Comparison of ENCODE assay signal across 12 cellular contexts in genomic region chr11:75014129-75014528, GRCh38. TPM values are rescaled to one million over a fixed set of nuclear protein-coding genes. Genes with fewer than 3 reads are reported as not detected.
DNase-seq lines count a peak whose midpoint lies in the region; ATAC-seq and TF ChIP-seq lines count a peak whose summit lies in the region.
"Had no signal": no experiment of that assay in that cellular context is flagged by ENCODE, and none has a peak within 500 bp of the region (broad histone marks: within the 10 kb centered on the region; RNA-seq: fewer than 3 reads in every experiment).

No MANE protein-coding gene starts in this region.

- H3K9me3 Mint-ChIP-seq in activated CD8-positive, alpha-beta T cell treated with anti-CD3 and anti-CD28 coated beads, Interleukin-2, amount 10 ng/mL, durations not matched to agents 7 days and 5 days (ENCODE audit: insufficient read depth): peaks cover 5% of the 10 kb centered on the region
- H3K9me3 Mint-ChIP-seq in activated naive CD8-positive, alpha-beta T cell treated with anti-CD3 and anti-CD28 coated beads for 36 hours: peaks cover 3% of the 10 kb centered on the region

- H3K4me3 Mint-ChIP-seq in activated CD8-positive, alpha-beta T cell treated with anti-CD3 and anti-CD28 coated beads, Interleukin-2, amount 10 ng/mL, durations not matched to agents 7 days and 5 days: no peak overlapping the region
- H3K4me3 Mint-ChIP-seq in activated naive CD8-positive, alpha-beta T cell treated with anti-CD3 and anti-CD28 coated beads for 36 hours: no peak overlapping the region
- H3K4me3 Mint-ChIP-seq: CD4-positive, CD25-positive, alpha-beta regulatory T cell had no signal

- H3K4me3 ChIP-seq in AG10803 (ENCODE audit: low read length) (no peak overlapping the region), epithelial cell of proximal tubule (ENCODE audit: low read depth, low read length) (no peak overlapping the region)

- CTCF ChIA-PET in activated CD8-positive, alpha-beta T cell treated with anti-CD3 and anti-CD28 coated beads, Interleukin-2, amount 10 ng/mL, durations not matched to agents 7 days and 5 days (lab: Charles Lee): interaction anchor here (1.1 to 1.8 kb wide), 4 partner anchors 9 to 234 kb away, joined by 3 to 10 read pairs (median 4); no protein-coding TSS in a partner anchor

- H3K27me3 Mint-ChIP-seq in activated CD8-positive, alpha-beta T cell treated with anti-CD3 and anti-CD28 coated beads, Interleukin-2, amount 10 ng/mL, durations not matched to agents 7 days and 5 days (ENCODE audit: low read depth): no peaks in the 10 kb centered on the region
- no peaks in the 10 kb centered on the region for H3K27me3 Mint-ChIP-seq in activated naive CD8-positive, alpha-beta T cell treated with anti-CD3 and anti-CD28 coated beads for 36 hours
- H3K27me3 Mint-ChIP-seq: CD4-positive, CD25-positive, alpha-beta regulatory T cell had no signal

- POLR2A ChIA-PET in activated CD8-positive, alpha-beta T cell treated with anti-CD3 and anti-CD28 coated beads, Interleukin-2, amount 10 ng/mL, durations not matched to agents 7 days and 5 days (lab: Charles Lee): no interaction called here

- no peak for ATAC-seq in activated CD8-positive, alpha-beta T cell treated with anti-CD3 and anti-CD28 coated beads, Interleukin-2, amount 10 ng/mL, durations not matched to agents 7 days and 5 days

- no peak overlapping the region for H3K27ac Mint-ChIP-seq in activated CD8-positive, alpha-beta T cell treated with anti-CD3 and anti-CD28 coated beads, Interleukin-2, amount 10 ng/mL, durations not matched to agents 7 days and 5 days
- H3K27ac Mint-ChIP-seq in activated naive CD8-positive, alpha-beta T cell treated with anti-CD3 and anti-CD28 coated beads for 36 hours: no peak overlapping the region

- H3K36me3 Mint-ChIP-seq in activated CD8-positive, alpha-beta T cell treated with anti-CD3 and anti-CD28 coated beads, Interleukin-2, amount 10 ng/mL, durations not matched to agents 7 days and 5 days (ENCODE audit: low read depth): peaks cover 13% of the 10 kb centered on the region
- H3K36me3 Mint-ChIP-seq in activated naive CD8-positive, alpha-beta T cell treated with anti-CD3 and anti-CD28 coated beads for 36 hours: peaks cover 27% of the 10 kb centered on the region

- no peaks in the 10 kb centered on the region for H3K4me1 Mint-ChIP-seq in activated CD8-positive, alpha-beta T cell treated with anti-CD3 and anti-CD28 coated beads, Interleukin-2, amount 10 ng/mL, durations not matched to agents 7 days and 5 days (ENCODE audit: low read depth)
- no peaks in the 10 kb centered on the region for H3K4me1 Mint-ChIP-seq in activated naive CD8-positive, alpha-beta T cell treated with anti-CD3 and anti-CD28 coated beads for 36 hours
- H3K4me1 Mint-ChIP-seq: CD4-positive, CD25-positive, alpha-beta regulatory T cell had no signal

- DNase-seq in AG10803 (ENCODE audit: low read depth): peak; percentile 86
- DNase-seq in NCI-H226: peak; percentile 67
- peak; percentile 45 for DNase-seq in epithelial cell of proximal tubule (ENCODE audit: low read depth)
- DNase-seq in kidney glomerular epithelial cell (lab: John Stamatoyannopoulos, UW): peak; percentile 5
- no peak for DNase-seq in retina
- no peak for DNase-seq in activated CD8-positive, alpha-beta T cell treated with anti-CD3 and anti-CD28 coated beads, Interleukin-2, amount 10 ng/mL, durations not matched to agents 7 days and 5 days
- no peak for DNase-seq in C1 segment of cervical spinal cord (lab: John Stamatoyannopoulos, UW)
- DNase-seq in activated naive CD8-positive, alpha-beta T cell treated with anti-CD3 and anti-CD28 coated beads for 36 hours: no peak
- DNase-seq: CD4-positive, CD25-positive, alpha-beta regulatory T cell; effector CD4-positive, alpha-beta T cell; NCI-H446; stimulated activated CD4-positive, alpha-beta T cell treated with anti-CD3 and anti-CD28 coated beads, Interleukin-4, amount 100 ng/mL, for 4 hours had no signal

- TF ChIP-seq CTCF in AG10803 (conservative IDR thresholded peaks at IDR 0.05; ENCODE audit: low read length) (peak; percentile 53), epithelial cell of proximal tubule (conservative IDR thresholded peaks at IDR 0.05; ENCODE audit: low read depth, low read length) (peak; percentile 37)

RNA-seq across cellular contexts. Expression of gene NEU3, which starts 25.4 kb away (rescaled TPM):
- 4.5 and 12.3 TPM in 2 replicates for total RNA-seq in epithelial cell of proximal tubule
- total RNA-seq in activated CD8-positive, alpha-beta T cell treated with anti-CD3 and anti-CD28 coated beads, Interleukin-2, amount 10 ng/mL, durations not matched to agents 7 days and 5 days: 10 to 100 TPM; 15.8 to 16.7 TPM
- total RNA-seq in activated naive CD8-positive, alpha-beta T cell treated with anti-CD3 and anti-CD28 coated beads for 36 hours: 10 to 100 TPM; 13.0 to 13.1 TPM

Comparison
In these comparisons a context has a peak if more than half of its experiments do, and no peak if none do; other contexts are left out.
1. DNase-seq: peak in AG10803 (single experiment), NCI-H226 (single experiment), epithelial cell of proximal tubule (single experiment) and kidney glomerular epithelial cell (single experiment); none in retina (single experiment), activated CD8-positive, alpha-beta T cell treated with anti-CD3 and anti-CD28 coated beads, Interleukin-2, amount 10 ng/mL, durations not matched to agents 7 days and 5 days (single experiment), C1 segment of cervical spinal cord (0 of 14) and activated naive CD8-positive, alpha-beta T cell treated with anti-CD3 and anti-CD28 coated beads for 36 hours (single experiment).